8 cellular contexts compared by ENCODE assay signal in the genomic region with DNA sequence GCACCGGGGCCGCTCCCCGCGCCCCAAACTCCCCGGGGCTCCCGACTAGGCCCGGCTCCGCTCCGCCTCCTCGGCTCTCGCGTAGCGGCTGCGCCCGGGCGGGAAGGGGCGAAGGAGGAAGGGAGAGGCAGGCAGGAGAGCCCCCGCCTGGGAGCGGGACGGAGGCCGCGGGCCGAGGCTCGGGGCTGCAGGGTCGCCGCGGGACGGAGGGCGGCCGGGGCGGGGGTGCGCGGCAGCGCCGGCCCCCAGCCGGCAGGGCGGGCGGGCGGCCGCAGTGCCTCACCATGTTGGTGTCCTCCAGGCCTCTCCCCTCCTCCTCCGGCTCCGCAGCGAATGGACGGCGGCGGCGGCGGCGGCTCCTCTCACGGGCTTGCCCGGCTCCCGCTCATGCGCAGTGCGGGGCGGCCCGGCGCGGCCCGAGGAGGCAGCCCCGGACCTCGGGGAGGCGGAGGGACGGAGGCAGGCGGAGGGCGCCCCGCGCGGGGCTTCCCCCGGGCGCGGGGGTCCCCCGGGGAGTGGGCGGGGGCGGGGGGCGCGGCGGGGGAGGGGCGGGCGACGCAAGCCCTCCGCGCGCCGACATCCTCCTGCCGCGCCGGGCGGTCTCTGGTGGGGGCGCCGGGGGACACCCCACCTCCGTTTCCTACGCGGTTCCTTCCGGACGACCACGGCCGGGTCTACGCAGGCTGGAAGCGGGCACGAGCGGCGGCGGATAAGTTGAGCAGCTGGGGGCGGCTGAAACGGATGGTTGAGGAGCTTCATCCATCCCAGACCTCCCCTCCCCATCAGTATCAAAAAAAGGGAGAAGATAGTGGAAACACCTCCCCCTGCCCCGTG. TPM values are rescaled to one million over a fixed set of nuclear protein-coding genes. Genes with fewer than 3 reads are reported as not detected.
DNase-seq lines count a peak whose midpoint lies in the region; ATAC-seq and TF ChIP-seq lines count a peak whose summit lies in the region.

A gene (minus strand): TSS at position 335 of the 834 bp plus-strand sequence. CDS start 49 bp downstream, at position 286.

- no peaks in the 10 kb centered on the region for H3K27me3 ChIP-seq in BLaER1 treated with 17β-estradiol and CSF1 and Interleukin-3, amounts not matched to agents 10 nM and 100 nM
- H3K27me3 ChIP-seq in liver (ENCODE audit: control insufficient read depth in 4 of 4, insufficient read depth in 4 of 4, low read length in 3 of 4), result no peaks in the 10 kb centered on the region

- peak within 1 kb of the TSS; percentile 79 to 96 (median 90) for H3K4me3 ChIP-seq in BLaER1 treated with 17β-estradiol and CSF1 and Interleukin-3, amounts not matched to agents 10 nM and 100 nM
- peak within 1 kb of the TSS; percentile 85 to 100 (median 88) for H3K4me3 ChIP-seq in liver (ENCODE audit: low read depth in 1 of 3, low read length in 3 of 3)

- under 1% methylated on average over 99 of the region's 106 CpGs for WGBS in liver

- peaks cover 18 to 44% (median 40%) of the 10 kb centered on the region in 11 experiments; a peak in 21 of 22 replicates for H4K20me1 ChIP-seq in BLaER1 treated with 17β-estradiol and CSF1 and Interleukin-3, amounts not matched to agents 10 nM and 100 nM

- peak within 1 kb of the TSS; percentile 85 to 97 (median 89) for H3K27ac ChIP-seq in BLaER1 treated with 17β-estradiol and CSF1 and Interleukin-3, amounts not matched to agents 10 nM and 100 nM
- peak within 1 kb of the TSS; percentile 60 to 61 for H3K27ac ChIP-seq in liver (ENCODE audit: low read depth in 1 of 2, low read length in 2 of 2)

- H3K4me2 ChIP-seq in BLaER1 treated with 17β-estradiol and CSF1 and Interleukin-3, amounts not matched to agents 10 nM and 100 nM, result peak within 1 kb of the TSS; percentile 86 to 99 (median 92)

- H3K4me1 ChIP-seq in BLaER1 treated with 17β-estradiol and CSF1 and Interleukin-3, amounts not matched to agents 10 nM and 100 nM, result peaks cover 28 to 47% (median 41%) of the 10 kb centered on the region in 10 experiments
- H3K4me1 ChIP-seq in liver (ENCODE audit: control insufficient read depth in 4 of 4, insufficient read depth in 4 of 4, low read length in 3 of 4), result peaks cover 0 to 35% (median 27%) of the 10 kb centered on the region in 4 donors

- H3K9ac ChIP-seq in BLaER1 treated with 17β-estradiol and CSF1 and Interleukin-3, amounts not matched to agents 10 nM and 100 nM, result peak within 1 kb of the TSS; percentile 90 to 96 (median 95)
- peak within 1 kb of the TSS; percentile 45 to 74 for H3K9ac ChIP-seq in liver (ENCODE audit: low read depth in 1 of 2, low read length in 2 of 2)

- no peaks in the 10 kb centered on the region for H3K36me3 ChIP-seq in BLaER1 treated with 17β-estradiol and CSF1 and Interleukin-3, amounts not matched to agents 10 nM and 100 nM
- no peaks in the 10 kb centered on the region for H3K36me3 ChIP-seq in liver (ENCODE audit: control insufficient read depth in 4 of 4, insufficient read depth in 3 of 4, low read depth in 1 of 4, low read length in 3 of 4)

- ATAC-seq in HG03442 (IDR thresholded peaks at IDR 0.05; ENCODE audit: unreplicated experiment), result peak; percentile 90

- no peak for TF ChIP-seq RAD21 in liver (IDR thresholded peaks at IDR 0.05)

- DNase-seq in GM19240 (ENCODE audit: insufficient read length, low spot score) (peak; percentile 90), NCI-H748 treated with DMSO at 0.1 percent for 48 hours (lab: John Stamatoyannopoulos, UW) (peak; percentile 34), dermis blood vessel endothelial cell (peak; percentile 93)
- peak; percentile 79 to 80 for DNase-seq in activated CD4-positive, alpha-beta T cell treated with anti-CD3 and anti-CD28 coated beads, Interleukin-2, amount 50 U/mL, for 4 hours
- DNase-seq in stimulated activated CD4-positive, alpha-beta T cell treated with anti-CD3 and anti-CD28 coated beads, Interleukin-4, amount 100 ng/mL, for 1 hour, result peak; percentile 89

- no peak for TF ChIP-seq CTCF in liver (IDR thresholded peaks at IDR 0.05; ENCODE audit: low read depth, low read length, missing input control)

- no peaks in the 10 kb centered on the region for H3K9me3 ChIP-seq in BLaER1 treated with 17β-estradiol and CSF1 and Interleukin-3, amounts not matched to agents 10 nM and 100 nM (replicated peaks in 1 of 11)
- H3K9me3 ChIP-seq in liver (ENCODE audit: control insufficient read depth in 4 of 4, low read length in 3 of 4), result no peaks in the 10 kb centered on the region

TF ChIP-seq in liver, 16 proteins besides CTCF, POLR2A, EP300 and RAD21:
- TF ChIP-seq, protein P1, sequence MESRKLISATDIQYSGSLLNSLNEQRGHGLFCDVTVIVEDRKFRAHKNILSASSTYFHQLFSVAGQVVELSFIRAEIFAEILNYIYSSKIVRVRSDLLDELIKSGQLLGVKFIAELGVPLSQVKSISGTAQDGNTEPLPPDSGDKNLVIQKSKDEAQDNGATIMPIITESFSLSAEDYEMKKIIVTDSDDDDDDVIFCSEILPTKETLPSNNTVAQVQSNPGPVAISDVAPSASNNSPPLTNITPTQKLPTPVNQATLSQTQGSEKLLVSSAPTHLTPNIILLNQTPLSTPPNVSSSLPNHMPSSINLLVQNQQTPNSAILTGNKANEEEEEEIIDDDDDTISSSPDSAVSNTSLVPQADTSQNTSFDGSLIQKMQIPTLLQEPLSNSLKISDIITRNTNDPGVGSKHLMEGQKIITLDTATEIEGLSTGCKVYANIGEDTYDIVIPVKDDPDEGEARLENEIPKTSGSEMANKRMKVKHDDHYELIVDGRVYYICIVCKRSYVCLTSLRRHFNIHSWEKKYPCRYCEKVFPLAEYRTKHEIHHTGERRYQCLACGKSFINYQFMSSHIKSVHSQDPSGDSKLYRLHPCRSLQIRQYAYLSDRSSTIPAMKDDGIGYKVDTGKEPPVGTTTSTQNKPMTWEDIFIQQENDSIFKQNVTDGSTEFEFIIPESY (IDR thresholded peaks at IDR 0.05), result no peak
- TF ChIP-seq YY1 (IDR thresholded peaks at IDR 0.05) (peak; percentile 44), SP1 (IDR thresholded peaks at IDR 0.05) (no peak), EGR1 (IDR thresholded peaks at IDR 0.05; ENCODE audit: low read depth in 2 of 2) (no peak), FOXA2 (IDR thresholded peaks at IDR 0.05) (no peak)

RNA-seq across cellular contexts. Expression of the gene that starts here (rescaled TPM):
- total RNA-seq in dermis blood vessel endothelial cell (34.0 and 37.0 TPM in 2 replicates), liver (10 to 100 TPM; 30.5 to 56.0 TPM)
- polyA plus RNA-seq in liver, result 10 to 100 TPM in 1 of 2 donors, 1 to 10 TPM in 1; 9.1 to 16.4 TPM

Comparison
In these comparisons a context has a peak if more than half of its experiments do, and no peak if none do; other contexts are left out.
1. Peak in every context shown above with its lines: DNase-seq, ATAC-seq, H3K4me3 ChIP-seq and H3K27ac ChIP-seq.
2. DNase-seq: peak in every context shown above with its lines; median percentile 93 in dermis blood vessel endothelial cell; 90 in GM19240; 89 in stimulated activated CD4-positive, alpha-beta T cell treated with anti-CD3 and anti-CD28 coated beads, Interleukin-4, amount 100 ng/mL, for 1 hour; 80 in activated CD4-positive, alpha-beta T cell treated with anti-CD3 and anti-CD28 coated beads, Interleukin-2, amount 50 U/mL, for 4 hours; 34 in NCI-H748 treated with DMSO at 0.1 percent for 48 hours.